11 cellular contexts compared by ENCODE assay signal in genomic region chr7:6250364-6250833, GRCh38. TPM values are rescaled to one million over a fixed set of nuclear protein-coding genes. Genes with fewer than 3 reads are reported as not detected.
DNase-seq lines count a peak whose midpoint lies in the region; ATAC-seq and TF ChIP-seq lines count a peak whose summit lies in the region.
"Had no signal": no experiment of that assay in that cellular context is flagged by ENCODE, and none has a peak within 500 bp of the region (broad histone marks: within the 10 kb centered on the region; RNA-seq: fewer than 3 reads in every experiment).

No MANE protein-coding gene starts in this region.

- H3K4me1 ChIP-seq in left ventricle myocardium inferior, result peaks cover 100% of the 10 kb centered on the region
- H3K4me1 ChIP-seq in ascending aorta, result peaks cover 20 to 49% of the 10 kb centered on the region in 2 donors

- ATAC-seq in GM18498 (IDR thresholded peaks at IDR 0.05; ENCODE audit: unreplicated experiment) (peak; percentile 85), GM19463 (IDR thresholded peaks at IDR 0.05; ENCODE audit: unreplicated experiment) (peak; percentile 81), HG03378 (IDR thresholded peaks at IDR 0.05; ENCODE audit: unreplicated experiment) (peak; percentile 76), HG03439 (IDR thresholded peaks at IDR 0.05; ENCODE audit: unreplicated experiment) (no peak)

- peak overlapping the region; percentile 76 for H3K27ac ChIP-seq in left ventricle myocardium inferior (replicated peaks)
- H3K27ac ChIP-seq in ascending aorta, result no peak overlapping the region
- H3K27ac ChIP-seq: WERI-Rb-1 had no signal

- no peak for TF ChIP-seq CTCF in left ventricle myocardium inferior (IDR thresholded peaks at IDR 0.05; ENCODE audit: borderline replicate concordance)
- no peak for TF ChIP-seq CTCF in ascending aorta (IDR thresholded peaks at IDR 0.05)

- H3K27me3 ChIP-seq in left ventricle myocardium inferior (ENCODE audit: low read depth) (no peaks in the 10 kb centered on the region), ascending aorta (no peaks in the 10 kb centered on the region)

- intact Hi-C loops in left ventricle myocardium inferior (cut with micrococcal nuclease) (no loop called here), ascending aorta (cut with DNase I) (no loop called here)

- no peaks in the 10 kb centered on the region for H3K36me3 ChIP-seq in left ventricle myocardium inferior
- H3K36me3 ChIP-seq in ascending aorta, result no peaks in the 10 kb centered on the region
- H3K36me3 ChIP-seq: WERI-Rb-1 had no signal

- H3K9me3 ChIP-seq in left ventricle myocardium inferior (replicated peaks) (no peaks in the 10 kb centered on the region), ascending aorta (no peaks in the 10 kb centered on the region)

- H3K4me3 ChIP-seq in left ventricle myocardium inferior, result no peak overlapping the region
- H3K4me3 ChIP-seq in ascending aorta, result no peak overlapping the region

- no peak for DNase-seq in left ventricle myocardium inferior
- no peak for DNase-seq in KG1 (lab: John Stamatoyannopoulos, UW)
- no peak for DNase-seq in ascending aorta (ENCODE audit: low spot score in 2 of 2)
- no peak for DNase-seq in effector CD8-positive, alpha-beta T cell (lab: John Stamatoyannopoulos, UW)
- DNase-seq: NCI-H526, retina, WERI-Rb-1 had no signal

RNA-seq across cellular contexts. Expression of gene CYTH3, which starts 22.0 kb away (rescaled TPM):
- total RNA-seq in left ventricle myocardium inferior, result 25.5 TPM
- 51.8 TPM for total RNA-seq in ascending aorta
